ENCODE assay signal across 8 cellular contexts in genomic region chr1:151164732-151165280, GRCh38. TPM values are rescaled to one million over a fixed set of nuclear protein-coding genes. Genes with fewer than 3 reads are reported as not detected.
DNase-seq lines count a peak whose midpoint lies in the region; ATAC-seq and TF ChIP-seq lines count a peak whose summit lies in the region.

No MANE protein-coding gene starts in this region.

- H3K9me3 Mint-ChIP-seq in activated naive CD4-positive, alpha-beta T cell treated with anti-CD3 and anti-CD28 coated beads, Interleukin-2, amount 50 U/mL, for 24 hours: no peaks in the 10 kb centered on the region

- no peak overlapping the region for H3K27ac ChIP-seq in mesendoderm (ENCODE audit: low read depth, low read length)
- H3K27ac ChIP-seq in aorta (ENCODE audit: low read depth in 1 of 2, low read length in 2 of 2): peak overlapping the region; percentile 30 to 75

- intact Hi-C loops in aorta (cut with DNase I): no loop called here

- H3K4me3 Mint-ChIP-seq in activated naive CD4-positive, alpha-beta T cell treated with anti-CD3 and anti-CD28 coated beads, Interleukin-2, amount 50 U/mL, for 24 hours: peak overlapping the region; percentile 98

- H4K5ac ChIP-seq in mesendoderm (ENCODE audit: low read length): no peak overlapping the region

- H2BK15ac ChIP-seq in mesendoderm (replicated peaks; ENCODE audit: low read depth): no peak overlapping the region

- H2AK5ac ChIP-seq in mesendoderm (ENCODE audit: low read length): no peak overlapping the region

- H3K27me3 Mint-ChIP-seq in activated naive CD4-positive, alpha-beta T cell treated with anti-CD3 and anti-CD28 coated beads, Interleukin-2, amount 50 U/mL, for 24 hours: peaks cover 2% of the 10 kb centered on the region

- no peaks in the 10 kb centered on the region for H3K27me3 ChIP-seq in mesendoderm (ENCODE audit: insufficient read depth, low read length, poor library complexity)
- no peaks in the 10 kb centered on the region for H3K27me3 ChIP-seq in aorta (ENCODE audit: control insufficient read depth in 1 of 2, insufficient read depth in 2 of 2, low read length in 1 of 2)

- peak overlapping the region; percentile 5 for H3K4me2 ChIP-seq in mesendoderm (ENCODE audit: low read length)

- no peak overlapping the region for H3K4ac ChIP-seq in mesendoderm (ENCODE audit: low read depth, low read length)

- H3K36me3 Mint-ChIP-seq in activated naive CD4-positive, alpha-beta T cell treated with anti-CD3 and anti-CD28 coated beads, Interleukin-2, amount 50 U/mL, for 24 hours: peaks cover 13% of the 10 kb centered on the region

- H2BK120ac ChIP-seq in mesendoderm (ENCODE audit: low read depth, low read length): no peak overlapping the region

- H2BK5ac ChIP-seq in mesendoderm (ENCODE audit: low read length): no peak overlapping the region

- peak overlapping the region; percentile 83 for H3K56ac ChIP-seq in mesendoderm (ENCODE audit: low read length)

- H3K4me1 Mint-ChIP-seq in activated naive CD4-positive, alpha-beta T cell treated with anti-CD3 and anti-CD28 coated beads, Interleukin-2, amount 50 U/mL, for 24 hours: peaks cover 70% of the 10 kb centered on the region

- no peak for DNase-seq in activated naive CD4-positive, alpha-beta T cell (lab: John Stamatoyannopoulos, UW)
- DNase-seq in choroid plexus epithelial cell (ENCODE audit: low read depth) (peak; percentile 17), mesendoderm (no peak), aorta (peak in 1 of 2 donors; percentile 55), GM10266 (ENCODE audit: extremely low spot score) (no peak), glomerular visceral epithelial cell (ENCODE audit: extremely low spot score) (no peak)

- H3K79me1 ChIP-seq in mesendoderm (ENCODE audit: low read length): no peaks in the 10 kb centered on the region

- H3K36me3 ChIP-seq in mesendoderm (ENCODE audit: control insufficient read depth, insufficient read depth, low read length) (no peaks in the 10 kb centered on the region), aorta (ENCODE audit: control insufficient read depth in 1 of 2, insufficient read depth in 2 of 2, low read length in 1 of 2) (peaks cover 0 to 1% of the 10 kb centered on the region in 2 donors)

- ATAC-seq in aorta (ENCODE audit: low FRiP score) (peak; percentile 54), HG03521 (IDR thresholded peaks at IDR 0.05; ENCODE audit: unreplicated experiment) (no peak)

- H3K9ac ChIP-seq in mesendoderm (ENCODE audit: low read length): peak overlapping the region; percentile 72

- H3K4me3 ChIP-seq in choroid plexus epithelial cell (ENCODE audit: low read depth, low read length) (peak overlapping the region; percentile 96), mesendoderm (ENCODE audit: low read length) (no peak overlapping the region), aorta (ENCODE audit: low read length in 2 of 2) (peak overlapping the region; percentile 49 to 60)

- no CpG with 5 or more reads among the region's 11 CpGs for WGBS in mesendoderm (ENCODE audit: extremely low coverage, insufficient coverage, low lambda C conversion rate)
- 5 to 7% methylated on average over 11 of the region's 11 CpGs for WGBS in aorta, 2 donors

- H3K27ac Mint-ChIP-seq in activated naive CD4-positive, alpha-beta T cell treated with anti-CD3 and anti-CD28 coated beads, Interleukin-2, amount 50 U/mL, for 24 hours: peak overlapping the region; percentile 88

- H3K9me3 ChIP-seq in aorta (ENCODE audit: control insufficient read depth, low read length): no peaks in the 10 kb centered on the region

- no peaks in the 10 kb centered on the region for H3K4me1 ChIP-seq in mesendoderm (ENCODE audit: control insufficient read depth, low read depth, low read length)
- H3K4me1 ChIP-seq in aorta (ENCODE audit: control insufficient read depth in 1 of 2, insufficient read depth in 2 of 2, low read length in 2 of 2): no peaks in the 10 kb centered on the region

- no peaks in the 10 kb centered on the region for H3K79me2 ChIP-seq in mesendoderm (ENCODE audit: control insufficient read depth, insufficient read depth, low read length)

- no peak overlapping the region for H3K23ac ChIP-seq in mesendoderm (ENCODE audit: low read length)

- H4K8ac ChIP-seq in mesendoderm (ENCODE audit: low read depth, low read length): no peak overlapping the region

- H3K18ac ChIP-seq in mesendoderm (ENCODE audit: low read length): no peak overlapping the region

- TF ChIP-seq CTCF in choroid plexus epithelial cell (conservative IDR thresholded peaks at IDR 0.05; ENCODE audit: low read depth, low read length) (no peak), GM10266 (IDR thresholded peaks at IDR 0.05; ENCODE audit: control insufficient read depth, insufficient read depth, low read depth, missing control alignments) (no peak)

RNA-seq across cellular contexts. Expression of gene LYSMD1, which starts 0.9 kb away (rescaled TPM):
- 2.4 TPM for polyA plus RNA-seq in mesendoderm (2013, experiment 1 of 2)
- 2.6 TPM for polyA plus RNA-seq in mesendoderm (2013, experiment 2 of 2)
- 1 to 10 TPM; 7.3 to 9.6 TPM for total RNA-seq in aorta
- 1 to 10 TPM; 4.4 to 7.5 TPM for polyA plus RNA-seq in aorta

RNA-seq across cellular contexts. Expression of gene SCNM1, which starts 1.1 kb away (rescaled TPM):
- polyA plus RNA-seq in mesendoderm (2013, experiment 1 of 2): 48.9 TPM
- 48.0 TPM for polyA plus RNA-seq in mesendoderm (2013, experiment 2 of 2)
- total RNA-seq in aorta: 10 to 100 TPM; 27.3 to 33.8 TPM
- 10 to 100 TPM; 39.3 to 58.4 TPM for polyA plus RNA-seq in aorta

RNA-seq across cellular contexts. Expression of gene TNFAIP8L2, which starts 8.4 kb away (rescaled TPM):
- polyA plus RNA-seq in mesendoderm (2013, experiment 1 of 2): 0.06 TPM
- 0.03 TPM for polyA plus RNA-seq in mesendoderm (2013, experiment 2 of 2)
- 1 to 10 TPM; 4.1 TPM for total RNA-seq in aorta
- polyA plus RNA-seq in aorta: 1 to 10 TPM; 4.1 to 7.1 TPM

RNA-seq across cellular contexts. Expression of gene TMOD4, which starts 11.0 kb away (rescaled TPM):
- 0.35 TPM for polyA plus RNA-seq in mesendoderm (2013, experiment 1 of 2)
- 0.29 TPM for polyA plus RNA-seq in mesendoderm (2013, experiment 2 of 2)
- under 1 TPM in 1 of 2 donors, not detected in 1; 0.78 TPM for total RNA-seq in aorta
- polyA plus RNA-seq in aorta: under 1 TPM in 1 of 2 donors, not detected in 1; 0.69 TPM

RNA-seq across cellular contexts. Expression of gene SEMA6C, which starts 18.4 kb away (rescaled TPM):
- 5.3 TPM for polyA plus RNA-seq in mesendoderm (2013, experiment 1 of 2)
- polyA plus RNA-seq in mesendoderm (2013, experiment 2 of 2): 5.7 TPM
- total RNA-seq in aorta: 10 to 100 TPM in 1 of 2 donors, 1 to 10 TPM in 1; 8.1 to 25.2 TPM
- 10 to 100 TPM in 1 of 2 donors, 1 to 10 TPM in 1; 2.5 to 28.8 TPM for polyA plus RNA-seq in aorta
